9 cellular contexts compared by ENCODE assay signal in genomic region chr7:7920481-7920880, GRCh38. TPM values are rescaled to one million over a fixed set of nuclear protein-coding genes. Genes with fewer than 3 reads are reported as not detected.
DNase-seq lines count a peak whose midpoint lies in the region; ATAC-seq and TF ChIP-seq lines count a peak whose summit lies in the region.
"Had no signal": no experiment of that assay in that cellular context is flagged by ENCODE, and none has a peak within 500 bp of the region (broad histone marks: within the 10 kb centered on the region; RNA-seq: fewer than 3 reads in every experiment).

No MANE protein-coding gene starts in this region.

- H3K36me3 ChIP-seq in left ventricle myocardium inferior = no peaks in the 10 kb centered on the region
- H3K36me3 ChIP-seq in uterus = no peaks in the 10 kb centered on the region

- TF ChIP-seq CTCF in left ventricle myocardium inferior (IDR thresholded peaks at IDR 0.05; ENCODE audit: borderline replicate concordance) (no peak), uterus (IDR thresholded peaks at IDR 0.05) (no peak)

- ATAC-seq in GM18508 (IDR thresholded peaks at IDR 0.05; ENCODE audit: insufficient read depth, unreplicated experiment) = peak; percentile 88
- ATAC-seq in GM21447 (IDR thresholded peaks at IDR 0.05; ENCODE audit: unreplicated experiment) = peak; percentile 96
- ATAC-seq in HG03558 (IDR thresholded peaks at IDR 0.05; ENCODE audit: extremely low read depth, unreplicated experiment) = peak; percentile 95

- no peaks in the 10 kb centered on the region for H3K4me1 ChIP-seq in left ventricle myocardium inferior
- H3K4me1 ChIP-seq in uterus = no peaks in the 10 kb centered on the region

- H3K4me3 ChIP-seq in left ventricle myocardium inferior (no peak overlapping the region), uterus (no peak overlapping the region)

- TF ChIP-seq POLR2A in uterus (IDR thresholded peaks at IDR 0.05) = no peak

- H3K27me3 ChIP-seq in left ventricle myocardium inferior (ENCODE audit: low read depth) (no peaks in the 10 kb centered on the region), uterus (no peaks in the 10 kb centered on the region)

- intact Hi-C loops in left ventricle myocardium inferior (cut with micrococcal nuclease) = no loop called here
- intact Hi-C loops in uterus (cut with DNase I; ENCODE audit: low total_unique reads) = no loop called here

- peak; percentile 33 for DNase-seq in globus pallidus (ENCODE audit: low spot score)
- no peak for DNase-seq in NOMO-1 treated with dmso at 0.1 percent for 144 hours (lab: John Stamatoyannopoulos, UW; ENCODE audit: unreplicated experiment)
- no peak for DNase-seq in left ventricle myocardium inferior
- no peak for DNase-seq in uterus
- DNase-seq in NCI-H2081 (lab: John Stamatoyannopoulos, UW) = no peak

- H3K9me3 ChIP-seq in left ventricle myocardium inferior (replicated peaks) (no peaks in the 10 kb centered on the region), uterus (no peaks in the 10 kb centered on the region)

- H3K27ac ChIP-seq in left ventricle myocardium inferior (replicated peaks) = no peak overlapping the region
- H3K27ac ChIP-seq in uterus = no peak overlapping the region
- H3K27ac ChIP-seq: HL-60 had no signal

RNA-seq across cellular contexts. Expression of gene GLCCI1, which starts 48.1 kb away (rescaled TPM):
- total RNA-seq in left ventricle myocardium inferior = 5.8 TPM
- total RNA-seq in uterus = 10 to 100 TPM in 2 of 4 donors, 1 to 10 TPM in 2; 2.9 to 21.6 (median 9.0) TPM
